In the genomic region with DNA sequence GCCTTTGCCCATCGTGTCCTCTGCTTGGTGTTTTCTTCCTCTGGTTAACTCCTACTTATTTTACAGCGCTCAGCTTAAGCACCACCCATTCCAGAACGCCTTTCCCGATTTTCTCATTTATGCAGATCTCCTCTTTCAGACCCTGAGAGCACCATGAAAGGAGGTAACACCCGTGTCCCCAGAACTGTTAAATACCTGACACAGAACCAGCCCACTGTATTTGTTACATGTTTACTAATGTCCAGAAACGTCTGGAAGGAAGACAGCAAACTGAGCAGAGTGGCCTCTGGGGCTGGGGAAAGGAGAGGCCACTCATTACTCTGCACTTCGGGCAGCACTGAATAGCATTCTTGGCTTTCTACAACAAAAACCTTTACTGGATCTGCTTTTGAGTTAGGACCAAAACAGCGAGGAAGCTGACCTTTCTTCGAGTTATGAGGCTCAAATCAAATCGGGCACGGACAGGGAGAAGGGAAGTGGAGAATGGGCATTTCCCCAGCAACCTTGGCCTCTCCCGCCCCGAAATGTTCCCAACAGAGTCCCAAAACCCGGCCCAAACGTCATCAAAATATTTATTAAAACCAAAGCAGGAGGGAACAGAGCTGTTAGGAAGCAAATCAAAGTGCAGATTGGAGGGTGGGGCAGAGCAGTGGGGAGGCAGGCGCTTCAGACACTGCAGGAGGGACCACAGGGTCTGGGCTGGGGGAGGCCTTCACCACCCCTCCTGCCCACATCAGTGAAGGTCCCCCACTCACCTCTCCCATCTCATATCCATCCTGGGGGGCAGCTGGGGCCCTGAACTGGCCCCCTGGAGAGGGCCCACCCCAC, we compare ENCODE assay signal across 9 cellular contexts. TPM values are rescaled to one million over a fixed set of nuclear protein-coding genes. Genes with fewer than 3 reads are reported as not detected.
DNase-seq lines count a peak whose midpoint lies in the region; ATAC-seq, FAIRE-seq and TF ChIP-seq lines count a peak whose summit lies in the region.
"Had no signal": no experiment of that assay in that cellular context is flagged by ENCODE, and none has a peak within 500 bp of the region (broad histone marks: within the 10 kb centered on the region; RNA-seq: fewer than 3 reads in every experiment).

No MANE protein-coding gene starts in this region.

- H3K4me3 Mint-ChIP-seq in activated naive CD8-positive, alpha-beta T cell treated with anti-CD3 and anti-CD28 coated beads, Interleukin-2, amount 50 U/mL, for 24 hours: peak overlapping the region; percentile 67

- no peak for TF ChIP-seq CTCF in kidney (IDR thresholded peaks at IDR 0.05; ENCODE audit: borderline replicate concordance, extremely low read depth, insufficient read depth)

- peak overlapping the region; percentile 16 for H3K27ac Mint-ChIP-seq in activated naive CD8-positive, alpha-beta T cell treated with anti-CD3 and anti-CD28 coated beads, Interleukin-2, amount 50 U/mL, for 24 hours

- peaks cover 21% of the 10 kb centered on the region for H3K36me3 Mint-ChIP-seq in activated naive CD8-positive, alpha-beta T cell treated with anti-CD3 and anti-CD28 coated beads, Interleukin-2, amount 50 U/mL, for 24 hours (ENCODE audit: low read depth)

- intact Hi-C loops in kidney (cut with DNase I): no loop called here

- peak overlapping the region in 1 of 2 donors; percentile 79 for H3K27ac ChIP-seq in kidney (ENCODE audit: low read depth in 2 of 2, low read length in 2 of 2)

- H3K4me1 Mint-ChIP-seq in activated naive CD8-positive, alpha-beta T cell treated with anti-CD3 and anti-CD28 coated beads, Interleukin-2, amount 50 U/mL, for 24 hours: peaks cover 32% of the 10 kb centered on the region

- H3K9me3 Mint-ChIP-seq in activated naive CD8-positive, alpha-beta T cell treated with anti-CD3 and anti-CD28 coated beads, Interleukin-2, amount 50 U/mL, for 24 hours: no peaks in the 10 kb centered on the region

- TF ChIP-seq POLR2A in GM12892 (IDR thresholded peaks at IDR 0.05; ENCODE audit: low read depth, low read length): no peak

- H3K27me3 Mint-ChIP-seq in activated naive CD8-positive, alpha-beta T cell treated with anti-CD3 and anti-CD28 coated beads, Interleukin-2, amount 50 U/mL, for 24 hours: no peaks in the 10 kb centered on the region

- peak overlapping the region; percentile 73 to 81 for H3K4me3 ChIP-seq in kidney (ENCODE audit: low read length in 2 of 2)

- peak overlapping the region; percentile 15 to 77 for H3K9ac ChIP-seq in kidney (ENCODE audit: low read length in 2 of 2)

- DNase-seq in NCI-H748 (lab: John Stamatoyannopoulos, UW; ENCODE audit: unreplicated experiment) (peak; percentile 48), NCI-H748 treated with DMSO at 0.1 percent for 48 hours (lab: John Stamatoyannopoulos, UW) (no peak), kidney (peak; percentile 67), superior temporal gyrus (ENCODE audit: extremely low spot score) (peak; percentile 46), GM12892 (ENCODE audit: insufficient read length) (no peak), LoVo (ENCODE audit: low spot score) (no peak)
- no peak for DNase-seq in activated naive CD8-positive, alpha-beta T cell treated with anti-CD3 and anti-CD28 coated beads, Interleukin-2, amount 50 U/mL, for 24 hours

- H3K4me1 ChIP-seq in kidney (ENCODE audit: control insufficient read depth in 1 of 2, insufficient read depth in 1 of 2, low read depth in 1 of 2, low read length in 2 of 2): peaks cover 0 to 23% of the 10 kb centered on the region in 2 donors

- no peaks in the 10 kb centered on the region for H3K9me3 ChIP-seq in kidney (ENCODE audit: control insufficient read depth in 1 of 2, low read length in 2 of 2)

- no peak for ATAC-seq in activated naive CD8-positive, alpha-beta T cell treated with anti-CD3 and anti-CD28 coated beads, Interleukin-2, amount 50 U/mL, for 24 hours
- no peak for ATAC-seq in HG02678 (IDR thresholded peaks at IDR 0.05; ENCODE audit: unreplicated experiment)

- no peaks in the 10 kb centered on the region for H3K36me3 ChIP-seq in kidney (ENCODE audit: control insufficient read depth in 1 of 2, insufficient read depth in 2 of 2, low read length in 2 of 2)

- FAIRE-seq in kidney (lab: Jason Lieb, UNC): no peak
- FAIRE-seq in GM12892 (lab: Jason Lieb, UNC): no peak
- FAIRE-seq: islet of Langerhans had no signal

RNA-seq across cellular contexts. Expression of a gene that starts 1.1 kb away (rescaled TPM):
- total RNA-seq in kidney: 19.7 TPM
- 35.6 TPM for polyA plus RNA-seq in kidney (ENCODE audit: insufficient read depth, low read depth, low replicate concordance)
- polyA plus RNA-seq in GM12892 (2012; ENCODE audit: missing spikeins): 4.1 TPM

RNA-seq across cellular contexts. Expression of a gene that starts 8.6 kb away (rescaled TPM):
- 3.0 TPM for total RNA-seq in kidney
- 1.7 TPM for polyA plus RNA-seq in kidney (ENCODE audit: insufficient read depth, low read depth, low replicate concordance)
- not detected for polyA plus RNA-seq in GM12892 (2012; ENCODE audit: missing spikeins)

RNA-seq across cellular contexts. Expression of a gene that starts 10.8 kb away (rescaled TPM):
- 1.5 TPM for total RNA-seq in kidney
- polyA plus RNA-seq in kidney (ENCODE audit: insufficient read depth, low read depth, low replicate concordance): 0.90 TPM
- 25.9 TPM for polyA plus RNA-seq in GM12892 (2012; ENCODE audit: missing spikeins)

RNA-seq across cellular contexts. Expression of a gene that starts 13.2 kb away (rescaled TPM):
- total RNA-seq in kidney: 0.16 TPM
- not detected for polyA plus RNA-seq in kidney (ENCODE audit: insufficient read depth, low read depth, low replicate concordance)
- 0.11 TPM for polyA plus RNA-seq in GM12892 (2012; ENCODE audit: missing spikeins)

RNA-seq across cellular contexts. Expression of a gene that starts 44.8 kb away (rescaled TPM):
- 11.6 TPM for total RNA-seq in kidney
- polyA plus RNA-seq in kidney (ENCODE audit: insufficient read depth, low read depth, low replicate concordance): 9.8 TPM
- 3.2 TPM for polyA plus RNA-seq in GM12892 (2012; ENCODE audit: missing spikeins)

Comparison
In these comparisons a context has a peak if more than half of its experiments do, and no peak if none do; other contexts are left out.
1. DNase-seq: peak in NCI-H748 (single experiment), kidney (single experiment) and superior temporal gyrus (single experiment); none in NCI-H748 treated with DMSO at 0.1 percent for 48 hours (single experiment), activated naive CD8-positive, alpha-beta T cell treated with anti-CD3 and anti-CD28 coated beads, Interleukin-2, amount 50 U/mL, for 24 hours (single experiment), GM12892 (single experiment) and LoVo (single experiment).